Comparison of ENCODE assay signal across 8 cellular contexts in genomic region chr9:5949103-5949699, GRCh38. TPM values are rescaled to one million over a fixed set of nuclear protein-coding genes. Genes with fewer than 3 reads are reported as not detected.
DNase-seq lines count a peak whose midpoint lies in the region; ATAC-seq lines count a peak whose summit lies in the region.

No MANE protein-coding gene starts in this region.

- H3K9me2 ChIP-seq in Karpas-422 (replicated peaks; ENCODE audit: insufficient read depth, low read length) = no peaks in the 10 kb centered on the region

- no peaks in the 10 kb centered on the region for H3K27me3 ChIP-seq in Karpas-422 (ENCODE audit: low read length)

- H3K36me3 ChIP-seq in Karpas-422 (ENCODE audit: insufficient read depth, low read length) = no peaks in the 10 kb centered on the region

- no peaks in the 10 kb centered on the region for H3K27me3 Mint-ChIP-seq in activated naive CD4-positive, alpha-beta T cell treated with anti-CD3 and anti-CD28 coated beads, Interleukin-2, amount 50 U/mL, for 24 hours

- H2AFZ ChIP-seq in Karpas-422 (ENCODE audit: low read length) = no peak overlapping the region

- ATAC-seq in GM18907 (IDR thresholded peaks at IDR 0.05; ENCODE audit: unreplicated experiment) (peak; percentile 54), HG03175 (IDR thresholded peaks at IDR 0.05; ENCODE audit: unreplicated experiment) (no peak)

- H3K27ac Mint-ChIP-seq in activated naive CD4-positive, alpha-beta T cell treated with anti-CD3 and anti-CD28 coated beads, Interleukin-2, amount 50 U/mL, for 24 hours = no peak overlapping the region

- DNase-seq in Ammon's horn (ENCODE audit: low spot score) (peak; percentile 11), Karpas-422 (no peak), mucosa of gallbladder (ENCODE audit: low spot score) (peak; percentile 17), AG08396 (ENCODE audit: low spot score) (no peak), NCI-H146 treated with DMSO at 0.1 percent for 48 hours (lab: John Stamatoyannopoulos, UW; ENCODE audit: unreplicated experiment) (no peak)

- peak overlapping the region; percentile 27 for H3K4me2 ChIP-seq in Karpas-422 (ENCODE audit: low read depth, low read length, poor library complexity, severe bottlenecking)

- peaks cover 26% of the 10 kb centered on the region for H3K4me1 Mint-ChIP-seq in activated naive CD4-positive, alpha-beta T cell treated with anti-CD3 and anti-CD28 coated beads, Interleukin-2, amount 50 U/mL, for 24 hours

- peak overlapping the region; percentile 63 for H3K27ac ChIP-seq in Karpas-422 (ENCODE audit: low read length)

- peak overlapping the region; percentile 39 for H3K4me3 Mint-ChIP-seq in activated naive CD4-positive, alpha-beta T cell treated with anti-CD3 and anti-CD28 coated beads, Interleukin-2, amount 50 U/mL, for 24 hours

- no peaks in the 10 kb centered on the region for H3K9me3 Mint-ChIP-seq in activated naive CD4-positive, alpha-beta T cell treated with anti-CD3 and anti-CD28 coated beads, Interleukin-2, amount 50 U/mL, for 24 hours

- H3K9ac ChIP-seq in Karpas-422 (ENCODE audit: low read length) = no peak overlapping the region

- peaks cover under 1% of the 10 kb centered on the region for H3K36me3 Mint-ChIP-seq in activated naive CD4-positive, alpha-beta T cell treated with anti-CD3 and anti-CD28 coated beads, Interleukin-2, amount 50 U/mL, for 24 hours

- H3K4me1 ChIP-seq in Karpas-422 (ENCODE audit: low read length) = peaks cover 38% of the 10 kb centered on the region

- H3K9me3 ChIP-seq in Karpas-422 (ENCODE audit: low read length) = no peaks in the 10 kb centered on the region

- H3K4me3 ChIP-seq in Karpas-422 (ENCODE audit: low read length) = no peak overlapping the region

- H4K20me1 ChIP-seq in Karpas-422 (ENCODE audit: insufficient read depth, low read depth, low read length) = no peaks in the 10 kb centered on the region

- peaks cover 39% of the 10 kb centered on the region for H3K79me2 ChIP-seq in Karpas-422 (ENCODE audit: low read length)

RNA-seq across cellular contexts. Expression of gene MLANA, which starts 58.5 kb away (rescaled TPM):
- not detected in 2 replicates for total RNA-seq in Karpas-422 (2014; rRNA removed; shearing (Covaris generic); ENCODE audit: low replicate concordance)
- not detected for total RNA-seq in mucosa of gallbladder

Comparison
In these comparisons a context has a peak if more than half of its experiments do, and no peak if none do; other contexts are left out.
1. DNase-seq: peak in Ammon's horn (single experiment) and mucosa of gallbladder (single experiment); none in Karpas-422 (single experiment), AG08396 (single experiment) and NCI-H146 treated with DMSO at 0.1 percent for 48 hours (single experiment).